ENCODE assay signal across 1 cellular context in the genomic region with DNA sequence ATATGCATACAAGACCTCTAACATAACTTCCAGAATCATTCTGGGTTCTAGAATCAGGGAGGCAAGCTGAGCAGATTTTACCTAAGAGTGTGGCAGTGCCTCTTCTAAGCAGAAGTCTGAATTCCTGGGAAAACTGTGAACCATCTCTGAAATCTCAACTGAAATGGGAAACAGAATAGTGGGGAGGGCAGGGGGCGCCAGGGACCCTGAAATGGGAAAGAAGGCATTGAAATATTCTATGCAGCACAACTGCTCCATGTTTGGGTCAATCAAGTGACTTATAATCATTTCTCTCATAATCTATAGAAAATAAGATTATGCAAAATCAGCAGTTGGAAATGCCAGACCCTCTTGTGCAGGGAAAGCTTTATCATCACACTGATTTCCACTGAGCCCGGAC.
TF ChIP-seq lines count a peak whose summit lies in the region.

No MANE protein-coding gene starts in this region.

TF ChIP-seq in IMR-90, 13 proteins besides CTCF, POLR2A, EP300 and RAD21:
- TF ChIP-seq CHD1 (IDR thresholded peaks at IDR 0.05; ENCODE audit: low read depth, low read length), result no peak
- no peak for TF ChIP-seq RCOR1 (IDR thresholded peaks at IDR 0.05; ENCODE audit: insufficient replicate concordance, low read length)
- no peak for TF ChIP-seq MAZ (IDR thresholded peaks at IDR 0.05; ENCODE audit: borderline replicate concordance, low read depth, low read length)
- TF ChIP-seq SMC3 (IDR thresholded peaks at IDR 0.05; ENCODE audit: low read depth, low read length), result no peak
- TF ChIP-seq, protein P1, sequence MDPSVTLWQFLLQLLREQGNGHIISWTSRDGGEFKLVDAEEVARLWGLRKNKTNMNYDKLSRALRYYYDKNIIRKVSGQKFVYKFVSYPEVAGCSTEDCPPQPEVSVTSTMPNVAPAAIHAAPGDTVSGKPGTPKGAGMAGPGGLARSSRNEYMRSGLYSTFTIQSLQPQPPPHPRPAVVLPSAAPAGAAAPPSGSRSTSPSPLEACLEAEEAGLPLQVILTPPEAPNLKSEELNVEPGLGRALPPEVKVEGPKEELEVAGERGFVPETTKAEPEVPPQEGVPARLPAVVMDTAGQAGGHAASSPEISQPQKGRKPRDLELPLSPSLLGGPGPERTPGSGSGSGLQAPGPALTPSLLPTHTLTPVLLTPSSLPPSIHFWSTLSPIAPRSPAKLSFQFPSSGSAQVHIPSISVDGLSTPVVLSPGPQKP (IDR thresholded peaks at IDR 0.05; ENCODE audit: borderline replicate concordance, low read depth, low read length), result no peak
- TF ChIP-seq BHLHE40 (IDR thresholded peaks at IDR 0.05; ENCODE audit: low read depth, low read length), result no peak
- TF ChIP-seq CEBPB (IDR thresholded peaks at IDR 0.05; ENCODE audit: low read depth, low read length), result no peak
- TF ChIP-seq MAFK (IDR thresholded peaks at IDR 0.05; ENCODE audit: low read depth, low read length), result no peak
- TF ChIP-seq RFX5 (IDR thresholded peaks at IDR 0.05; ENCODE audit: low read depth, low read length), result no peak
- TF ChIP-seq NFE2L2 (IDR thresholded peaks at IDR 0.05; ENCODE audit: low read depth, low read length), result no peak
- no peak for TF ChIP-seq MXI1 (IDR thresholded peaks at IDR 0.05; ENCODE audit: borderline replicate concordance, low read depth, low read length)
- no peak for TF ChIP-seq FOS (IDR thresholded peaks at IDR 0.05; ENCODE audit: low read depth, low read length)
- TF ChIP-seq, protein P2, sequence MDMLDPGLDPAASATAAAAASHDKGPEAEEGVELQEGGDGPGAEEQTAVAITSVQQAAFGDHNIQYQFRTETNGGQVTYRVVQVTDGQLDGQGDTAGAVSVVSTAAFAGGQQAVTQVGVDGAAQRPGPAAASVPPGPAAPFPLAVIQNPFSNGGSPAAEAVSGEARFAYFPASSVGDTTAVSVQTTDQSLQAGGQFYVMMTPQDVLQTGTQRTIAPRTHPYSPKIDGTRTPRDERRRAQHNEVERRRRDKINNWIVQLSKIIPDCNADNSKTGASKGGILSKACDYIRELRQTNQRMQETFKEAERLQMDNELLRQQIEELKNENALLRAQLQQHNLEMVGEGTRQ (IDR thresholded peaks at IDR 0.05; ENCODE audit: low read depth, low read length), result no peak
